Comparison of ENCODE assay signal across 19 cellular contexts in genomic region chr10:121185816-121186215, GRCh38.
A peak's percentile ranks its signal among the peaks of the same experiment; 100 is the strongest.
DNase-seq lines count a peak whose midpoint lies in the region; ATAC-seq, FAIRE-seq and TF ChIP-seq lines count a peak whose summit lies in the region.
"Had no signal": no experiment of that assay in that cellular context is flagged by ENCODE, and none has a peak within 500 bp of the region (broad histone marks: within the 10 kb centered on the region; RNA-seq: fewer than 3 reads in every experiment).

No MANE protein-coding gene starts in this region.

- no peak for ATAC-seq in stimulated activated memory B cell treated with anti-CD40 and anti-IgM and Interleukin-4, amounts not matched to agents 10 μg/mL and 1 μg/mL and 100 μg/mL, for 72 hours
- ATAC-seq in HepG2, result no peak
- ATAC-seq: HCT116 had no signal

- H3K4me1 ChIP-seq in HepG2 (ENCODE audit: insufficient read depth, low read length), result no peaks in the 10 kb centered on the region
- H3K4me1 ChIP-seq: BLaER1 treated with 17β-estradiol and CSF1 and Interleukin-3, amounts not matched to agents 10 nM and 100 nM had no signal

- H3K36me3 ChIP-seq in HepG2 (replicated peaks in 1 of 2; ENCODE audit: control insufficient read depth in 1 of 2, insufficient read depth in 2 of 2, low read length in 2 of 2), result no peaks in the 10 kb centered on the region
- H3K36me3 ChIP-seq: BLaER1 treated with 17β-estradiol and CSF1 and Interleukin-3, amounts not matched to agents 10 nM and 100 nM had no signal

- TF ChIP-seq RAD21 in HepG2 (CRISPR knock-in tag; IDR thresholded peaks at IDR 0.05), result no peak

- WGBS in HepG2 (ENCODE audit: low lambda C conversion rate), result 27% methylated on average over 5 of the region's 5 CpGs

- H4K20me1 ChIP-seq in HepG2 (ENCODE audit: insufficient read depth, low read length), result no peaks in the 10 kb centered on the region
- H4K20me1 ChIP-seq: BLaER1 treated with 17β-estradiol and CSF1 and Interleukin-3, amounts not matched to agents 10 nM and 100 nM had no signal

- no peak overlapping the region for H2AFZ ChIP-seq in HepG2 (ENCODE audit: low read length)
- H2AFZ ChIP-seq: GM23248 had no signal

- no peak overlapping the region for H3K4me3 ChIP-seq in HepG2 (replicated peaks in 1 of 3; ENCODE audit: insufficient read depth in 1 of 3, low read depth in 2 of 3, low read length in 3 of 3)
- H3K4me3 ChIP-seq: BLaER1 treated with 17β-estradiol and CSF1 and Interleukin-3, amounts not matched to agents 10 nM and 100 nM; GM23248 had no signal

- H3K4me2 ChIP-seq in HepG2 (ENCODE audit: low read depth, low read length), result no peak overlapping the region
- H3K4me2 ChIP-seq: BLaER1 treated with 17β-estradiol and CSF1 and Interleukin-3, amounts not matched to agents 10 nM and 100 nM had no signal

- POLR2A ChIA-PET in HepG2 (lab: Yijun Ruan, JAX), result no interaction called here

- H3K27ac Mint-ChIP-seq in stimulated activated memory B cell treated with anti-CD40 and anti-IgM and Interleukin-4, amounts not matched to agents 10 μg/mL and 1 μg/mL and 100 μg/mL, for 72 hours, result no peak overlapping the region
- H3K27ac Mint-ChIP-seq: CD4-positive, CD25-positive, alpha-beta regulatory T cell had no signal

- no peaks in the 10 kb centered on the region; a peak in 1 of 5 replicates for H3K27me3 ChIP-seq in HepG2 (ENCODE audit: control insufficient read depth in 1 of 2, insufficient read depth in 2 of 2, low read length in 2 of 2)
- H3K27me3 ChIP-seq: BLaER1 treated with 17β-estradiol and CSF1 and Interleukin-3, amounts not matched to agents 10 nM and 100 nM had no signal

- no TSS peak for BruUV-seq in HepG2 (replicated peaks; lab: Mats Ljungman, UMichigan)

- H3K9me3 Mint-ChIP-seq in stimulated activated memory B cell treated with anti-CD40 and anti-IgM and Interleukin-4, amounts not matched to agents 10 μg/mL and 1 μg/mL and 100 μg/mL, for 72 hours, result no peaks in the 10 kb centered on the region

- H3K27ac ChIP-seq in angular gyrus (ENCODE audit: low read depth, low read length) (peak overlapping the region; percentile 31), substantia nigra (ENCODE audit: low read depth, low read length, poor library complexity, severe bottlenecking) (peak overlapping the region; percentile 75), HepG2 (ENCODE audit: extremely low read length, insufficient read depth, low read length) (no peak overlapping the region)
- H3K27ac ChIP-seq: BLaER1 treated with 17β-estradiol and CSF1 and Interleukin-3, amounts not matched to agents 10 nM and 100 nM; GM23248; HL-60 had no signal

- no peak overlapping the region for H3K9ac ChIP-seq in HepG2 (ENCODE audit: insufficient read depth, low read depth, low read length)
- H3K9ac ChIP-seq: BLaER1 treated with 17β-estradiol and CSF1 and Interleukin-3, amounts not matched to agents 10 nM and 100 nM; GM23248 had no signal

- intact Hi-C loops in HepG2 (cut with micrococcal nuclease; ENCODE audit: unreplicated experiment), result no loop called here

- DNase-seq in globus pallidus (ENCODE audit: low spot score) (peak; percentile 91), midbrain (lab: John Stamatoyannopoulos, UW) (peak; percentile 64), substantia nigra (lab: John Stamatoyannopoulos, UW) (peak in 2 of 49 donors; percentile 16 to 26), ureter (ENCODE audit: low spot score) (no peak), HepG2 (ENCODE audit: low spot score) (no peak)
- DNase-seq in effector CD8-positive, alpha-beta T cell (lab: John Stamatoyannopoulos, UW), result no peak
- DNase-seq: 8988T; AML-193; Calu3; CD4-positive, CD25-positive, alpha-beta regulatory T cell; DMS 273 treated with DMSO at 0.1 percent for 48 hours; GM23248 had no signal

- FAIRE-seq in HepG2 (lab: Jason Lieb, UNC), result no peak
- FAIRE-seq: GM18507, H54 had no signal

- no peaks in the 10 kb centered on the region for H3K79me2 ChIP-seq in HepG2 (ENCODE audit: insufficient read depth, low read length)

- TF ChIP-seq POLR2A in HepG2 (IDR thresholded peaks at IDR 0.05; ENCODE audit: insufficient read depth in 1 of 2, low read depth in 2 of 2, low read length in 2 of 2), result no peak

- CTCF ChIA-PET in HepG2 (lab: Yijun Ruan, JAX; ENCODE audit: low intra/inter-chr PET ratio, low total read pairs), result no interaction called here

- no peaks in the 10 kb centered on the region for H3K9me3 ChIP-seq in HepG2 (ENCODE audit: low read length)
- H3K9me3 ChIP-seq: BLaER1 treated with 17β-estradiol and CSF1 and Interleukin-3, amounts not matched to agents 10 nM and 100 nM had no signal

- no peaks in the 10 kb centered on the region for H3K4me1 Mint-ChIP-seq in stimulated activated memory B cell treated with anti-CD40 and anti-IgM and Interleukin-4, amounts not matched to agents 10 μg/mL and 1 μg/mL and 100 μg/mL, for 72 hours
- H3K4me1 Mint-ChIP-seq: CD4-positive, CD25-positive, alpha-beta regulatory T cell had no signal

- no peaks in the 10 kb centered on the region for H3K27me3 Mint-ChIP-seq in stimulated activated memory B cell treated with anti-CD40 and anti-IgM and Interleukin-4, amounts not matched to agents 10 μg/mL and 1 μg/mL and 100 μg/mL, for 72 hours

- H3K4me3 Mint-ChIP-seq in stimulated activated memory B cell treated with anti-CD40 and anti-IgM and Interleukin-4, amounts not matched to agents 10 μg/mL and 1 μg/mL and 100 μg/mL, for 72 hours, result no peak overlapping the region
- H3K4me3 Mint-ChIP-seq: CD4-positive, CD25-positive, alpha-beta regulatory T cell had no signal

- in situ Hi-C loops in HepG2 (cut with HindIII; ENCODE audit: extremely low pct_ligation_motif_present, low pct_unique_long_range_greater_than_20kb), result no loop called here

- TF ChIP-seq CTCF in HepG2 (CRISPR knock-in tag; IDR thresholded peaks at IDR 0.05), result no peak

- TF ChIP-seq EP300 in HepG2 (IDR thresholded peaks at IDR 0.05; ENCODE audit: low read depth in 2 of 2, low read length in 2 of 2) (no peak), HepG2 (CRISPR knock-in tag; IDR thresholded peaks at IDR 0.05; ENCODE audit: borderline replicate concordance) (no peak)

- no peaks in the 10 kb centered on the region for H3K36me3 Mint-ChIP-seq in stimulated activated memory B cell treated with anti-CD40 and anti-IgM and Interleukin-4, amounts not matched to agents 10 μg/mL and 1 μg/mL and 100 μg/mL, for 72 hours
- H3K36me3 Mint-ChIP-seq: CD4-positive, CD25-positive, alpha-beta regulatory T cell had no signal

TF ChIP-seq in HepG2, 621 proteins besides CTCF, POLR2A, EP300 and RAD21 (continues in another document):
- TF ChIP-seq TRIM22 (IDR thresholded peaks at IDR 0.05) (no peak), U2AF1 (optimal IDR thresholded peaks at IDR 0.05; ENCODE audit: low read depth, low read length) (no peak), PHF8 (CRISPR knock-in tag; IDR thresholded peaks at IDR 0.05) (no peak), U2AF2 (IDR thresholded peaks at IDR 0.05; ENCODE audit: low read depth, low read length) (no peak), CBX1 (IDR thresholded peaks at IDR 0.05; ENCODE audit: low read depth) (no peak), ZNF816 (CRISPR knock-in tag; IDR thresholded peaks at IDR 0.05; ENCODE audit: borderline replicate concordance) (no peak), HNRNPL (IDR thresholded peaks at IDR 0.05; ENCODE audit: low read depth, low read length) (no peak), ZKSCAN1 (IDR thresholded peaks at IDR 0.05; ENCODE audit: low read length) (no peak), PAWR (CRISPR knock-in tag; IDR thresholded peaks at IDR 0.05; ENCODE audit: borderline replicate concordance) (no peak), ZNF251 (CRISPR knock-in tag; IDR thresholded peaks at IDR 0.05) (no peak), ZBTB34 (CRISPR knock-in tag; IDR thresholded peaks at IDR 0.05) (no peak)

Comparison
In these comparisons a context has a peak if more than half of its experiments do, and no peak if none do; other contexts are left out.
1. DNase-seq: peak in globus pallidus (single experiment) and midbrain (single experiment); none in ureter (single experiment), effector CD8-positive, alpha-beta T cell (single experiment) and HepG2 (single experiment).